In genomic region chr4:153789741-153790651, GRCh38 we compare ENCODE assay signal across 12 cellular contexts. TPM values are rescaled to one million over a fixed set of nuclear protein-coding genes. Genes with fewer than 3 reads are reported as not detected.
DNase-seq lines count a peak whose midpoint lies in the region; ATAC-seq, FAIRE-seq and TF ChIP-seq lines count a peak whose summit lies in the region.
"Had no signal": no experiment of that assay in that cellular context is flagged by ENCODE, and none has a peak within 500 bp of the region (broad histone marks: within the 10 kb centered on the region; RNA-seq: fewer than 3 reads in every experiment).

No MANE protein-coding gene starts in this region.

- ATAC-seq in Right ventricle myocardium superior (ENCODE audit: poor library complexity), result no peak
- ATAC-seq in K562, result no peak
- ATAC-seq in HG02623 (IDR thresholded peaks at IDR 0.05; ENCODE audit: unreplicated experiment), result no peak

- H3K27me3 Mint-ChIP-seq in T-helper 2 cell treated with Interferon-gamma antibody and Interleukin-4, amounts not matched to agents 5 μg/mL and 100 μg/mL, for 36 hours (ENCODE audit: low read depth), result peaks cover 90% of the 10 kb centered on the region

- H3K4me3 Mint-ChIP-seq in T-helper 2 cell treated with Interferon-gamma antibody and Interleukin-4, amounts not matched to agents 5 μg/mL and 100 μg/mL, for 36 hours, result no peak overlapping the region

- no peaks in the 10 kb centered on the region for H3K9me3 Mint-ChIP-seq in T-helper 2 cell treated with Interferon-gamma antibody and Interleukin-4, amounts not matched to agents 5 μg/mL and 100 μg/mL, for 36 hours
- H3K9me3 Mint-ChIP-seq: natural killer cell treated with Interleukin-12 subunit alpha and Interleukin-12 subunit beta and Interleukin-15 and Interleukin-18, amount 100 ng/mL, for 72 hours had no signal

- H3K23ac ChIP-seq in mesenchymal stem cell (ENCODE audit: low read length in 2 of 2), result no peak overlapping the region

- TF ChIP-seq EP300 in K562 (IDR thresholded peaks at IDR 0.05; ENCODE audit: low read length), result no peak

- no peak for FAIRE-seq in K562 (lab: Jason Lieb, UNC)
- FAIRE-seq: GM12892 had no signal

- no peaks in the 10 kb centered on the region for H3K36me3 ChIP-seq in K562 (ENCODE audit: control insufficient read depth, insufficient read depth, low read length)
- H3K36me3 ChIP-seq in mesenchymal stem cell (ENCODE audit: control insufficient read depth in 1 of 2, insufficient read depth in 2 of 2, low read depth in 1 of 2, low read length in 2 of 2), result peaks cover 1 to 3% of the 10 kb centered on the region in 2 experiments
- H3K36me3 ChIP-seq: BLaER1 had no signal

- in situ Hi-C loops in K562 (cut with MboI), result no loop called here

- CTCF ChIA-PET in K562 (lab: Yijun Ruan, JAX; ENCODE audit: low intra/inter-chr PET ratio), result no interaction called here

- H2AFZ ChIP-seq in K562 (ENCODE audit: low read depth, low read length) (no peak overlapping the region), mesenchymal stem cell (ENCODE audit: low read depth, low read length) (no peak overlapping the region)

- H3K14ac ChIP-seq in mesenchymal stem cell (ENCODE audit: low read length in 2 of 2), result no peak overlapping the region

- H3K4me1 Mint-ChIP-seq in T-helper 2 cell treated with Interferon-gamma antibody and Interleukin-4, amounts not matched to agents 5 μg/mL and 100 μg/mL, for 36 hours (ENCODE audit: low read depth), result peaks cover 9% of the 10 kb centered on the region

- H3K27ac ChIP-seq in K562 (ENCODE audit: extremely low read depth, low read depth, low read length), result no peak overlapping the region
- no peak overlapping the region for H3K27ac ChIP-seq in mesenchymal stem cell (ENCODE audit: low read length, poor library complexity, severe bottlenecking)
- H3K27ac ChIP-seq: BLaER1 had no signal

- H3K4me1 ChIP-seq in K562 (replicated peaks in 1 of 2; ENCODE audit: control insufficient read depth in 2 of 2, insufficient read depth in 2 of 2, low read length in 2 of 2), result peaks cover 0 to 30% of the 10 kb centered on the region in 2 experiments; a peak in 2 of 5 replicates
- peaks cover 26% of the 10 kb centered on the region for H3K4me1 ChIP-seq in mesenchymal stem cell (ENCODE audit: control insufficient read depth, insufficient read depth, low read depth, low read length)

- peak overlapping the region; percentile 48 for H2BK15ac ChIP-seq in mesenchymal stem cell (ENCODE audit: low read depth, poor library complexity, severe bottlenecking)

- TF ChIP-seq CTCF in K562 (IDR thresholded peaks at IDR 0.05 in 2 of 3, conservative IDR thresholded peaks at IDR 0.05 in 1 of 3; ENCODE audit: insufficient read depth in 2 of 3, low read depth in 1 of 3, low read length in 3 of 3), result no peak

- peak overlapping the region in 1 of 2 experiments; percentile 29 for H3K18ac ChIP-seq in mesenchymal stem cell (ENCODE audit: low read depth in 1 of 2, low read length in 2 of 2)

- H3K27me3 ChIP-seq in K562 (ENCODE audit: control insufficient read depth in 2 of 2, insufficient read depth in 2 of 2, low read length in 2 of 2) (peaks cover 37 to 60% of the 10 kb centered on the region in 2 experiments), mesenchymal stem cell (ENCODE audit: control insufficient read depth in 1 of 2, insufficient read depth in 1 of 2, low read length in 2 of 2) (peaks cover 53 to 75% of the 10 kb centered on the region in 2 experiments)

- peak overlapping the region in 1 of 2 experiments; percentile 50 for H2BK12ac ChIP-seq in mesenchymal stem cell (ENCODE audit: low read length in 2 of 2)

- no peaks in the 10 kb centered on the region for H3K36me3 Mint-ChIP-seq in T-helper 2 cell treated with Interferon-gamma antibody and Interleukin-4, amounts not matched to agents 5 μg/mL and 100 μg/mL, for 36 hours (ENCODE audit: low read depth)
- H3K36me3 Mint-ChIP-seq: natural killer cell treated with Interleukin-12 subunit alpha and Interleukin-12 subunit beta and Interleukin-15 and Interleukin-18, amount 100 ng/mL, for 72 hours had no signal

- no peak overlapping the region for H3K4ac ChIP-seq in mesenchymal stem cell (ENCODE audit: low read depth in 1 of 2, low read length in 2 of 2)

- peaks cover 3% of the 10 kb centered on the region; the same call in 1 of the 2 replicates for H4K20me1 ChIP-seq in K562 (replicated peaks; ENCODE audit: control insufficient read depth, insufficient read depth, low read length)

- no peaks in the 10 kb centered on the region for H3K79me1 ChIP-seq in mesenchymal stem cell (replicated peaks; ENCODE audit: low read length, poor library complexity, severe bottlenecking)

- no peak overlapping the region for H3K27ac Mint-ChIP-seq in T-helper 2 cell treated with Interferon-gamma antibody and Interleukin-4, amounts not matched to agents 5 μg/mL and 100 μg/mL, for 36 hours
- H3K27ac Mint-ChIP-seq: natural killer cell treated with Interleukin-12 subunit alpha and Interleukin-12 subunit beta and Interleukin-15 and Interleukin-18, amount 100 ng/mL, for 72 hours had no signal

- DNase-seq in Right ventricle myocardium superior, result peak; percentile 24
- DNase-seq in cardiac septum (ENCODE audit: low spot score), result no peak
- no peak for DNase-seq in K562 (ENCODE audit: extremely low read depth in 1 of 4, low spot score in 3 of 4)
- DNase-seq in mesenchymal stem cell, result peak; percentile 63
- no peak for DNase-seq in NCI-H510A treated with DMSO at 0.1 percent for 48 hours (lab: John Stamatoyannopoulos, UW)
- no peak for DNase-seq in T-helper 2 cell treated with Interferon-gamma antibody and Interleukin-4, amounts not matched to agents 5 μg/mL and 100 μg/mL, for 36 hours (ENCODE audit: low spot score)
- no peak for DNase-seq in erythroblast (lab: John Stamatoyannopoulos, UW)
- DNase-seq: NCI-H1105 had no signal

- H3K4me2 ChIP-seq in K562 (ENCODE audit: insufficient read depth, low read length), result no peak overlapping the region
- no peak overlapping the region for H3K4me2 ChIP-seq in mesenchymal stem cell (ENCODE audit: low read length, poor library complexity, severe bottlenecking)

- intact Hi-C loops in Right ventricle myocardium superior (cut with DNase I) (loop anchor here (5.0 to 10.0 kb wide), 2 partner anchors 235 to 522 kb away; no protein-coding TSS in a partner anchor), cardiac septum (cut with DNase I) (loop anchor here (5.0 to 10.0 kb wide), 2 partner anchors 215 to 522 kb away; no protein-coding TSS in a partner anchor), K562 (cut with micrococcal nuclease) (loop anchor here (10.0 kb wide), 1 partner anchor 525 kb away; no protein-coding TSS in a partner anchor)

- no peak overlapping the region for H4K8ac ChIP-seq in mesenchymal stem cell (ENCODE audit: low read length)

- no peak overlapping the region for H2AK5ac ChIP-seq in mesenchymal stem cell (ENCODE audit: low read length, severe bottlenecking)

- no peaks in the 10 kb centered on the region for H3K9me1 ChIP-seq in K562 (ENCODE audit: control insufficient read depth, insufficient read depth, low read length)

- H2BK120ac ChIP-seq in mesenchymal stem cell (ENCODE audit: low read depth, low read length), result no peak overlapping the region

- H3K4me3 ChIP-seq in K562 (no peak overlapping the region), mesenchymal stem cell (ENCODE audit: insufficient read depth in 1 of 2, low read depth in 1 of 2, low read length in 2 of 2) (peak overlapping the region in 1 of 2 experiments; percentile 74)

- TF ChIP-seq POLR2A in K562 (conservative IDR thresholded peaks at IDR 0.05) (no peak), erythroblast (IDR thresholded peaks at IDR 0.05; ENCODE audit: low read length) (no peak)

- H2BK5ac ChIP-seq in mesenchymal stem cell (ENCODE audit: low read depth, low read length, poor library complexity, severe bottlenecking), result no peak overlapping the region

- H3K9ac ChIP-seq in K562 (ENCODE audit: insufficient read depth in 1 of 2, low read depth in 2 of 2, low read length in 2 of 2), result no peak overlapping the region
- H3K9ac ChIP-seq in mesenchymal stem cell (ENCODE audit: low read length), result peak overlapping the region; percentile 86
- H3K9ac ChIP-seq: BLaER1 had no signal

- BruUV-seq in K562 (replicated peaks; lab: Mats Ljungman, UMichigan), result no TSS peak

- POLR2A ChIA-PET in K562 (lab: Yijun Ruan, JAX), result interaction anchor here (0.6 kb wide), 2 partner anchors 16 to 335 kb away, joined by 3 read pairs; no protein-coding TSS in a partner anchor

- TF ChIP-seq RAD21 in K562 (CRISPR knock-in tag; conservative IDR thresholded peaks at IDR 0.05 in 1 of 2, IDR thresholded peaks at IDR 0.05 in 1 of 2), result no peak

- no peak overlapping the region for H4K91ac ChIP-seq in mesenchymal stem cell (ENCODE audit: low read length)

- WGBS in K562 (ENCODE audit: insufficient coverage, low coverage, missing lambda C conversion rate), result 14% methylated on average over 33 of the region's 33 CpGs
- WGBS in mesenchymal stem cell, result 17% methylated on average over 32 of the region's 33 CpGs

- no peaks in the 10 kb centered on the region for H3K79me2 ChIP-seq in K562 (ENCODE audit: control insufficient read depth, insufficient read depth, low read length)

- H3K9me3 ChIP-seq in K562 (replicated peaks; ENCODE audit: control insufficient read depth, insufficient read depth, low read depth, low read length) (no peaks in the 10 kb centered on the region), mesenchymal stem cell (ENCODE audit: control insufficient read depth, low read length) (no peaks in the 10 kb centered on the region)

RNA-seq across cellular contexts. Expression of gene SFRP2, which starts 1.1 kb away (rescaled TPM):
- total RNA-seq in Right ventricle myocardium superior (not detected), cardiac septum (2.1 TPM), K562 (2014; rRNA removed) (not detected in 2 replicates), K562 (2014; rRNA removed; fragmentation: Illumina TruSeq; extraction: Trizol) (not detected in 2 replicates), K562 (2015; rRNA removed; fragmentation: Illumina TruSeq; extraction: Trizol) (not detected in 2 replicates), K562 (2021) (0.29 and 0.38 TPM in 2 replicates)
- total RNA-seq in K562 (2011; cell fraction: chromatin; rRNA removed; ENCODE audit: low replicate concordance), result not detected in 2 replicates
- total RNA-seq in K562 (2011; cell fraction: nucleolus; rRNA removed), result not detected in 2 replicates
- not detected in 2 replicates for total RNA-seq in K562 (2011; cell fraction: nucleoplasm; rRNA removed)
- polyA plus RNA-seq in K562 (2011; rRNA removed) (not detected in 2 replicates), K562 (2014; fragmentation: Illumina TruSeq; extraction: Trizol) (not detected in 2 replicates), K562 (2014; fragmentation: Nextera tagmentation; extraction: Ambion mirVana) (not detected), K562 (2014; rRNA removed) (not detected in 2 replicates)
- polyA plus RNA-seq in K562 (2011; cell fraction: cytosol; rRNA removed), result not detected in 2 replicates
- polyA plus RNA-seq in K562 (2011; cell fraction: nucleus; rRNA removed), result not detected in 2 replicates
- 0.06 TPM in 1 of 2 replicates, not detected in the other for polyA plus RNA-seq in K562 (2012)
- polyA minus RNA-seq in K562 (2011; rRNA and poly(A)+ RNA removed), result not detected in 2 replicates
- polyA minus RNA-seq in K562 (2011; cell fraction: cytosol; rRNA and poly(A)+ RNA removed), result not detected in 2 replicates
- polyA minus RNA-seq in K562 (2011; cell fraction: nucleus; rRNA and poly(A)+ RNA removed), result not detected in 2 replicates
- polyA plus RNA-seq in mesenchymal stem cell (2013, experiment 1 of 2), result 6.0 TPM
- 6.2 TPM for polyA plus RNA-seq in mesenchymal stem cell (2013, experiment 2 of 2)
- total RNA-seq: natural killer cell treated with Interleukin-12 subunit alpha and Interleukin-12 subunit beta and Interleukin-15 and Interleukin-18, amount 100 ng/mL, for 72 hours had no signal

RNA-seq across cellular contexts. Expression of gene RNF175, which starts 30.2 kb away (rescaled TPM):
- total RNA-seq in Right ventricle myocardium superior (0.38 TPM), cardiac septum (1.00 TPM), K562 (2014; rRNA removed) (not detected in 2 replicates), K562 (2014; rRNA removed; fragmentation: Illumina TruSeq; extraction: Trizol) (not detected in 2 replicates), K562 (2015; rRNA removed; fragmentation: Illumina TruSeq; extraction: Trizol) (not detected in 2 replicates), K562 (2021) (not detected in 2 replicates)
- not detected in 2 replicates for total RNA-seq in K562 (2011; cell fraction: chromatin; rRNA removed; ENCODE audit: low replicate concordance)
- not detected in 2 replicates for total RNA-seq in K562 (2011; cell fraction: nucleolus; rRNA removed)
- not detected in 2 replicates for total RNA-seq in K562 (2011; cell fraction: nucleoplasm; rRNA removed)
- polyA plus RNA-seq in K562 (2011; rRNA removed) (not detected in 2 replicates), K562 (2014; fragmentation: Illumina TruSeq; extraction: Trizol) (not detected in 2 replicates), K562 (2014; fragmentation: Nextera tagmentation; extraction: Ambion mirVana) (not detected), K562 (2014; rRNA removed) (not detected in 2 replicates)
- not detected in 2 replicates for polyA plus RNA-seq in K562 (2011; cell fraction: cytosol; rRNA removed)
- not detected in 2 replicates for polyA plus RNA-seq in K562 (2011; cell fraction: nucleus; rRNA removed)
- not detected in 2 replicates for polyA plus RNA-seq in K562 (2012)
- polyA minus RNA-seq in K562 (2011; rRNA and poly(A)+ RNA removed), result not detected in 2 replicates
- polyA minus RNA-seq in K562 (2011; cell fraction: cytosol; rRNA and poly(A)+ RNA removed), result not detected in 2 replicates
- polyA minus RNA-seq in K562 (2011; cell fraction: nucleus; rRNA and poly(A)+ RNA removed), result not detected in 2 replicates
- polyA plus RNA-seq in mesenchymal stem cell (2013, experiment 1 of 2), result not detected
- polyA plus RNA-seq in mesenchymal stem cell (2013, experiment 2 of 2), result 0.05 TPM
- total RNA-seq: natural killer cell treated with Interleukin-12 subunit alpha and Interleukin-12 subunit beta and Interleukin-15 and Interleukin-18, amount 100 ng/mL, for 72 hours had no signal

Comparison
In these comparisons a context has a peak if more than half of its experiments do, and no peak if none do; other contexts are left out.
1. DNase-seq: peak in Right ventricle myocardium superior (single experiment) and mesenchymal stem cell (single experiment); none in cardiac septum (single experiment), K562 (0 of 4), NCI-H510A treated with DMSO at 0.1 percent for 48 hours (single experiment), T-helper 2 cell treated with Interferon-gamma antibody and Interleukin-4, amounts not matched to agents 5 μg/mL and 100 μg/mL, for 36 hours (single experiment) and erythroblast (0 of 2).